Comparison of ENCODE assay signal across 16 cellular contexts in the genomic region with DNA sequence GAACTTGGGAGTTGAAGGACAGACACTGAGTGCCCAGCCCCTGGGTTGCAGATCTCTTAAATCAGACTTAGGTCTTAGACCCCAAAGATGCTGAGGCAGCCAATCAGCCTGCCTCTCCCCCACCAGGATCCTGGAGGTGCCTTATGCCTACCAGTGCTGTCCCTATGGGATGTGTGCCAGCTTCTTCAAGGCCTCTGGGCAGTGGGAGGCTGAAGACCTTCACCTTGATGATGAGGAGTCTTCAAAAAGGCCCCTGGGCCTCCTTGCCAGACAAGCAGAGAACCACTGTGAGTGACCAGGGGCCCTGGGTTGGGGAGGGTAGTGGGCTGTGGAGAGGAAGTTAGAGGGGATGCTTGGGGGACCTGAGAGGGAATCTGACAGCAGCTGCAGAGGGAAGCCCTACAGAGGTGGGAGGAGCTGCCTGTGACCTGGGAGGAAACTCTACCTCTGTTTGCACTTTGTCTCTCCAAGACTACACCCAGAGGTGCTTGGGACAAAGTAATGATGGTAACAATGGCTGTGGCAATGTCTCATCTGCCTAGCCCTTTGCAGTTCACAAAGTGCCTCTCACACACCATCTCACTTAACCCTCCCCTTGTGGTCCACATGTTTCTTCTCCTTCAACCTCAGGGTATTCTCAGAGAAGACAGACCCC. TPM values are rescaled to one million over a fixed set of nuclear protein-coding genes. Genes with fewer than 3 reads are reported as not detected.
DNase-seq lines count a peak whose midpoint lies in the region; ATAC-seq and TF ChIP-seq lines count a peak whose summit lies in the region.
"Had no signal": no experiment of that assay in that cellular context is flagged by ENCODE, and none has a peak within 500 bp of the region (broad histone marks: within the 10 kb centered on the region; RNA-seq: fewer than 3 reads in every experiment).

No MANE protein-coding gene starts in this region.

- H3K9me3 ChIP-seq in mucosa of descending colon, result no peaks in the 10 kb centered on the region
- H3K9me3 ChIP-seq: Caco-2 had no signal

- no peaks in the 10 kb centered on the region for H3K9me3 Mint-ChIP-seq in CD14-positive monocyte
- H3K9me3 Mint-ChIP-seq: CD8-positive, alpha-beta T cell; H9 had no signal

- no peak overlapping the region for H3K27ac Mint-ChIP-seq in CD14-positive monocyte
- H3K27ac Mint-ChIP-seq: CD8-positive, alpha-beta T cell had no signal

- no peaks in the 10 kb centered on the region for H3K36me3 ChIP-seq in mucosa of descending colon (ENCODE audit: low read depth)

- peak; percentile 23 for DNase-seq in DMS53 (lab: John Stamatoyannopoulos, UW)
- no peak for DNase-seq in DMS53 treated with DMSO at 0.1 percent for 48 hours (lab: John Stamatoyannopoulos, UW; ENCODE audit: unreplicated experiment)
- peak; percentile 23 for DNase-seq in CD14-positive monocyte (ENCODE audit: low spot score)
- DNase-seq in RPMI8226, result peak; percentile 14
- no peak for DNase-seq in mucosa of descending colon
- no peak for DNase-seq in anterior cingulate cortex (lab: John Stamatoyannopoulos, UW)
- no peak for DNase-seq in activated T-cell treated with anti-CD3 and anti-CD28 coated beads, Interleukin-2, amount 50 U/mL, for 48 hours
- DNase-seq in NCI-H2227 (lab: John Stamatoyannopoulos, UW; ENCODE audit: unreplicated experiment), result no peak
- DNase-seq: AML-193; Caco-2; CD8-positive, alpha-beta T cell; DMS79 treated with DMSO at 0.1 percent for 48 hours; EL; GOT3; H9; IMR-90 had no signal

- no peak overlapping the region for H3K4me3 ChIP-seq in mucosa of descending colon

- H3K4me3 Mint-ChIP-seq in CD14-positive monocyte, result no peak overlapping the region
- H3K4me3 Mint-ChIP-seq: CD8-positive, alpha-beta T cell; H9 had no signal

- TF ChIP-seq CTCF in CD14-positive monocyte (IDR thresholded peaks at IDR 0.05) (no peak), mucosa of descending colon (IDR thresholded peaks at IDR 0.05) (no peak)

- H3K4me1 ChIP-seq in mucosa of descending colon (ENCODE audit: low read depth), result no peaks in the 10 kb centered on the region
- H3K4me1 ChIP-seq: Caco-2 had no signal

- intact Hi-C loops in CD14-positive monocyte (cut with micrococcal nuclease), result loop anchor here in 1 of 2 donors (10.0 kb wide), 1 partner anchor 125 kb away; no protein-coding TSS in a partner anchor
- intact Hi-C loops in mucosa of descending colon (cut with DNase I, micrococcal nuclease), result loop anchor here in 1 of 2 donors (10.0 kb wide), 1 partner anchor 125 kb away; no protein-coding TSS in a partner anchor

- peak; percentile 59 for ATAC-seq in mucosa of descending colon
- ATAC-seq: CD8-positive, alpha-beta T cell had no signal

- H3K27me3 Mint-ChIP-seq in CD14-positive monocyte (ENCODE audit: low read depth in 3 of 3), result peaks cover 12 to 31% (median 19%) of the 10 kb centered on the region in 3 donors

- H3K36me3 Mint-ChIP-seq in CD14-positive monocyte, result no peaks in the 10 kb centered on the region
- H3K36me3 Mint-ChIP-seq: CD8-positive, alpha-beta T cell had no signal

- no peaks in the 10 kb centered on the region for H3K4me1 Mint-ChIP-seq in CD14-positive monocyte

RNA-seq across cellular contexts. Expression of gene UBE2T, which starts 31.5 kb away (rescaled TPM):
- polyA plus RNA-seq in CD14-positive monocyte, result 1 to 10 TPM in 1 of 2 donors, under 1 TPM in 1; 0.38 to 1.3 TPM
- 10 to 100 TPM in 1 of 3 donors, 1 to 10 TPM in 2; 4.9 to 13.7 (median 6.7) TPM for total RNA-seq in mucosa of descending colon

RNA-seq across cellular contexts. Expression of gene PPP1R12B, which starts 38.3 kb away (rescaled TPM):
- polyA plus RNA-seq in CD14-positive monocyte, result 1 to 10 TPM; 1.3 to 1.7 TPM
- total RNA-seq in mucosa of descending colon, result 100 to 1,000 TPM in 1 of 3 donors, 10 to 100 TPM in 2; 80.9 to 655 (median 89.0) TPM

Comparison
In these comparisons a context has a peak if more than half of its experiments do, and no peak if none do; other contexts are left out.
1. DNase-seq: peak in DMS53 (single experiment), CD14-positive monocyte (single experiment) and RPMI8226 (single experiment); none in DMS53 treated with DMSO at 0.1 percent for 48 hours (single experiment), mucosa of descending colon (0 of 3), anterior cingulate cortex (0 of 58), activated T-cell treated with anti-CD3 and anti-CD28 coated beads, Interleukin-2, amount 50 U/mL, for 48 hours (0 of 2) and NCI-H2227 (single experiment).